ENCODE assay signal across 8 cellular contexts in the genomic region with DNA sequence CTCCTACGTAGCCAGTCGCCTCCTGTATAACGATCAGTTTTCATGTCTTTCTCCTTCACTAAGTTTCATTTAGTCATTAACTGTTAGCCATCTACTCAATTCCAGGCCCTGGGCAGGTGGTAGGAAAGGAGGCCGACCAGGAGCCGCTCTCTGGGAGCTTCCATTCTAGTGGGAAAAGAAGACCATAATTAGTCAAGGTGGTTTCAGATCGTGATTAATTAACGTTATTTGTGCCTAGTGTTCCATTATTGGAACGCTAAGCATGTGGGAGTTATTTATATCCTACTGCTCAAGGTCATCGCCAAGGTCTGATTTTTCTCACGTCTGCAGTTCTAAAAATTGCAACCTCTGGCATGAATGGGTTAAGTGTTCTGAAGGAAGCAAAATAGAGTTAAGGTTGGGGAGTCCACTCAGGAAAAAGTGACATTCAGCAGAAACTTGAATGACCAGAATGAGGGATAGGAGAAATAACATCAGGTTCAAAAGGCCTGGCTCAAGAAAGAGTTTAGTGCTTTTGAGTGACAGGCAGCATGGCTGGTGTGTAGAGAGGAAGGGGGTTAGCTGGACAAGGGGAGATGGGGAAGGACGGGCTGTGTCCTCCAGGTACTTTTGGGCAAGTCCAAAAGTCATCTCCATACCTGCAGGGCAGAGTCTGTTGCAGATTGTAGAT. TPM values are rescaled to one million over a fixed set of nuclear protein-coding genes. Genes with fewer than 3 reads are reported as not detected.
DNase-seq lines count a peak whose midpoint lies in the region; ATAC-seq lines count a peak whose summit lies in the region.

No MANE protein-coding gene starts in this region.

- H3K36me3 Mint-ChIP-seq in activated CD8-positive, alpha-beta memory T cell treated with anti-CD3 and anti-CD28 coated beads, Interleukin-2, amount 10 ng/mL, durations not matched to agents 7 days and 5 days: peaks cover 32% of the 10 kb centered on the region

- H3K4me3 ChIP-seq in iPS-18a (ENCODE audit: low read length): peak overlapping the region; percentile 86

- no peaks in the 10 kb centered on the region for H3K9me3 Mint-ChIP-seq in activated CD8-positive, alpha-beta memory T cell treated with anti-CD3 and anti-CD28 coated beads, Interleukin-2, amount 10 ng/mL, durations not matched to agents 7 days and 5 days (ENCODE audit: low read depth)
- no peaks in the 10 kb centered on the region for H3K9me3 Mint-ChIP-seq in stimulated activated naive CD8-positive, alpha-beta T cell treated with anti-CD3 and anti-CD28 coated beads, Interleukin-15, amount 100 ng/mL, for 72 hours

- H3K27ac Mint-ChIP-seq in activated CD8-positive, alpha-beta memory T cell treated with anti-CD3 and anti-CD28 coated beads, Interleukin-2, amount 10 ng/mL, durations not matched to agents 7 days and 5 days: peak overlapping the region; percentile 94
- peak overlapping the region; percentile 61 to 97 for H3K27ac Mint-ChIP-seq in stimulated activated naive CD8-positive, alpha-beta T cell treated with anti-CD3 and anti-CD28 coated beads, Interleukin-15, amount 100 ng/mL, for 72 hours

- H3K4me1 ChIP-seq in iPS-18a (ENCODE audit: control insufficient read depth, low read depth, low read length): peaks cover 10% of the 10 kb centered on the region

- peaks cover 33% of the 10 kb centered on the region for H3K4me1 Mint-ChIP-seq in activated CD8-positive, alpha-beta memory T cell treated with anti-CD3 and anti-CD28 coated beads, Interleukin-2, amount 10 ng/mL, durations not matched to agents 7 days and 5 days
- H3K4me1 Mint-ChIP-seq in stimulated activated naive CD8-positive, alpha-beta T cell treated with anti-CD3 and anti-CD28 coated beads, Interleukin-15, amount 100 ng/mL, for 72 hours: peaks cover 35% of the 10 kb centered on the region

- DNase-seq in activated CD8-positive, alpha-beta memory T cell treated with anti-CD3 and anti-CD28 coated beads, Interleukin-2, amount 10 ng/mL, durations not matched to agents 7 days and 5 days: no peak
- DNase-seq in stimulated activated naive CD8-positive, alpha-beta T cell treated with anti-CD3 and anti-CD28 coated beads, Interleukin-15, amount 100 ng/mL, for 72 hours: no peak
- DNase-seq in NCI-H1436 treated with DMSO at 0.1 percent for 48 hours (lab: John Stamatoyannopoulos, UW) (no peak), NCI-H345 (lab: John Stamatoyannopoulos, UW) (no peak), middle frontal gyrus (ENCODE audit: extremely low spot score, low spot score) (no peak)

- H3K27me3 Mint-ChIP-seq in activated CD8-positive, alpha-beta memory T cell treated with anti-CD3 and anti-CD28 coated beads, Interleukin-2, amount 10 ng/mL, durations not matched to agents 7 days and 5 days: no peaks in the 10 kb centered on the region
- no peaks in the 10 kb centered on the region for H3K27me3 Mint-ChIP-seq in stimulated activated naive CD8-positive, alpha-beta T cell treated with anti-CD3 and anti-CD28 coated beads, Interleukin-15, amount 100 ng/mL, for 72 hours

- CTCF ChIA-PET in activated CD8-positive, alpha-beta memory T cell treated with anti-CD3 and anti-CD28 coated beads, Interleukin-2, amount 10 ng/mL, durations not matched to agents 7 days and 5 days (lab: Charles Lee): interaction anchor here (0.7 to 2.3 kb wide), 9 partner anchors 9 to 137 kb away, joined by 3 to 11 read pairs (median 4); no protein-coding TSS in a partner anchor

- H3K36me3 ChIP-seq in iPS-18a (ENCODE audit: control insufficient read depth, low read depth, low read length): peaks cover 4% of the 10 kb centered on the region

- H3K27me3 ChIP-seq in iPS-18a (ENCODE audit: control insufficient read depth, insufficient read depth, low read length): no peaks in the 10 kb centered on the region

- H3K4me3 Mint-ChIP-seq in activated CD8-positive, alpha-beta memory T cell treated with anti-CD3 and anti-CD28 coated beads, Interleukin-2, amount 10 ng/mL, durations not matched to agents 7 days and 5 days: peak overlapping the region; percentile 95
- H3K4me3 Mint-ChIP-seq in stimulated activated naive CD8-positive, alpha-beta T cell treated with anti-CD3 and anti-CD28 coated beads, Interleukin-15, amount 100 ng/mL, for 72 hours: peak overlapping the region; percentile 92 to 98

- peak overlapping the region; percentile 79 for H3K9ac ChIP-seq in iPS-18a (ENCODE audit: low read length)

- ATAC-seq in HG03139 (IDR thresholded peaks at IDR 0.05; ENCODE audit: unreplicated experiment): peak; percentile 14
- ATAC-seq in activated CD8-positive, alpha-beta memory T cell treated with anti-CD3 and anti-CD28 coated beads, Interleukin-2, amount 10 ng/mL, durations not matched to agents 7 days and 5 days: no peak
- ATAC-seq in stimulated activated naive CD8-positive, alpha-beta T cell treated with anti-CD3 and anti-CD28 coated beads, Interleukin-15, amount 100 ng/mL, for 72 hours: no peak
- no peak for ATAC-seq in HG03280 (IDR thresholded peaks at IDR 0.05; ENCODE audit: unreplicated experiment)

- H3K9me3 ChIP-seq in iPS-18a (ENCODE audit: control insufficient read depth, low read depth, low read length): no peaks in the 10 kb centered on the region

- peak overlapping the region; percentile 74 for H3K27ac ChIP-seq in iPS-18a (ENCODE audit: low read length)

RNA-seq across cellular contexts. Expression of a gene that starts 0.8 kb away (rescaled TPM):
- total RNA-seq in activated CD8-positive, alpha-beta memory T cell treated with anti-CD3 and anti-CD28 coated beads, Interleukin-2, amount 10 ng/mL, durations not matched to agents 7 days and 5 days: 10 to 100 TPM; 16.3 to 24.9 TPM
